In genomic region chr15:77893666-77894640, GRCh38 we compare ENCODE assay signal across 8 cellular contexts.
A peak's percentile ranks its signal among the peaks of the same experiment; 100 is the strongest.
DNase-seq lines count a peak whose midpoint lies in the region; ATAC-seq and TF ChIP-seq lines count a peak whose summit lies in the region.
"Not testable (repeated sequence)": the region's sequence is repeated elsewhere in the genome, so short reads cannot be mapped to it uniquely, and the experiment has no call there.

No MANE protein-coding gene starts in this region.

- H3K9me3 ChIP-seq in breast epithelium; heart right ventricle; lower lobe of right lung; psoas muscle; aorta (ENCODE audit: control insufficient read depth, low read length): not testable (repeated sequence)

- not testable (repeated sequence) for TF ChIP-seq CTCF in breast epithelium (IDR thresholded peaks at IDR 0.05); heart right ventricle (IDR thresholded peaks at IDR 0.05); lower lobe of right lung (IDR thresholded peaks at IDR 0.05); psoas muscle (IDR thresholded peaks at IDR 0.05)

- H3K27ac ChIP-seq in breast epithelium; lower lobe of right lung; psoas muscle; aorta (ENCODE audit: low read depth in 1 of 2, low read length in 2 of 2): not testable (repeated sequence)
- H3K27ac ChIP-seq in heart right ventricle: peak overlapping the region in 7 of 10 donors; percentile 14 to 58 (median 44)

- H3K4me1 ChIP-seq in breast epithelium; lower lobe of right lung; psoas muscle; aorta (ENCODE audit: control insufficient read depth in 1 of 2, insufficient read depth in 2 of 2, low read length in 2 of 2): not testable (repeated sequence)
- H3K4me1 ChIP-seq in heart right ventricle: peaks cover 0 to 35% (median 4%) of the 10 kb centered on the region in 9 donors

- peak; percentile 10 for DNase-seq in DMS53 (lab: John Stamatoyannopoulos, UW)
- DNase-seq in NCI-H146 (lab: John Stamatoyannopoulos, UW): peak; percentile 10
- peak; percentile 51 for DNase-seq in NCI-H69 (lab: John Stamatoyannopoulos, UW)
- not testable (repeated sequence) for DNase-seq in breast epithelium (ENCODE audit: low spot score in 2 of 2)
- DNase-seq in heart right ventricle: peak in 1 of 2 donors; percentile 68
- peak; percentile 34 for DNase-seq in lower lobe of right lung
- DNase-seq in psoas muscle: peak; percentile 16 to 56
- DNase-seq in aorta: peak; percentile 17 to 75

- 55 to 63% methylated on average over 42 to 51 of the region's 52 CpGs for WGBS in heart right ventricle, 2 donors
- 15 to 34% (median 27%) methylated on average over 40 to 50 of the region's 52 CpGs for WGBS in psoas muscle, 3 donors
- whole genome bisulfite sequencing in aorta, 2 donors: 47 to 65% methylated on average over 33 to 49 of the region's 52 CpGs

- not testable (repeated sequence) for H3K36me3 ChIP-seq in breast epithelium; heart right ventricle; lower lobe of right lung; psoas muscle (ENCODE audit: insufficient read depth in 1 of 2, low read depth in 1 of 2); aorta (ENCODE audit: control insufficient read depth in 1 of 2, insufficient read depth in 2 of 2, low read length in 1 of 2)

- intact Hi-C loops in breast epithelium (cut with DNase I; ENCODE audit: low total_unique reads); heart right ventricle (cut with DNase I); lower lobe of right lung (cut with DNase I); psoas muscle (cut with DNase I); aorta (cut with DNase I): not testable (repeated sequence)

- not testable (repeated sequence) for H3K27me3 ChIP-seq in breast epithelium; heart right ventricle; lower lobe of right lung (ENCODE audit: low read depth); psoas muscle (ENCODE audit: insufficient read depth in 3 of 3, low read length in 2 of 3); aorta (ENCODE audit: control insufficient read depth in 1 of 2, insufficient read depth in 2 of 2, low read length in 1 of 2)

- peak in 2 of 8 donors; percentile 17 to 38 for ATAC-seq in heart right ventricle
- ATAC-seq in lower lobe of right lung; psoas muscle; aorta (ENCODE audit: low FRiP score): not testable (repeated sequence)

- not testable (repeated sequence) for TF ChIP-seq POLR2A in breast epithelium (IDR thresholded peaks at IDR 0.05)

- H3K4me3 ChIP-seq in breast epithelium (peak overlapping the region in 2 of 3 donors; percentile 27 to 33), heart right ventricle (peak overlapping the region in 5 of 10 donors; percentile 5 to 35 (median 25))
- not testable (repeated sequence) for H3K4me3 ChIP-seq in lower lobe of right lung; psoas muscle; aorta (ENCODE audit: low read length in 2 of 2)
